In the genomic region with DNA sequence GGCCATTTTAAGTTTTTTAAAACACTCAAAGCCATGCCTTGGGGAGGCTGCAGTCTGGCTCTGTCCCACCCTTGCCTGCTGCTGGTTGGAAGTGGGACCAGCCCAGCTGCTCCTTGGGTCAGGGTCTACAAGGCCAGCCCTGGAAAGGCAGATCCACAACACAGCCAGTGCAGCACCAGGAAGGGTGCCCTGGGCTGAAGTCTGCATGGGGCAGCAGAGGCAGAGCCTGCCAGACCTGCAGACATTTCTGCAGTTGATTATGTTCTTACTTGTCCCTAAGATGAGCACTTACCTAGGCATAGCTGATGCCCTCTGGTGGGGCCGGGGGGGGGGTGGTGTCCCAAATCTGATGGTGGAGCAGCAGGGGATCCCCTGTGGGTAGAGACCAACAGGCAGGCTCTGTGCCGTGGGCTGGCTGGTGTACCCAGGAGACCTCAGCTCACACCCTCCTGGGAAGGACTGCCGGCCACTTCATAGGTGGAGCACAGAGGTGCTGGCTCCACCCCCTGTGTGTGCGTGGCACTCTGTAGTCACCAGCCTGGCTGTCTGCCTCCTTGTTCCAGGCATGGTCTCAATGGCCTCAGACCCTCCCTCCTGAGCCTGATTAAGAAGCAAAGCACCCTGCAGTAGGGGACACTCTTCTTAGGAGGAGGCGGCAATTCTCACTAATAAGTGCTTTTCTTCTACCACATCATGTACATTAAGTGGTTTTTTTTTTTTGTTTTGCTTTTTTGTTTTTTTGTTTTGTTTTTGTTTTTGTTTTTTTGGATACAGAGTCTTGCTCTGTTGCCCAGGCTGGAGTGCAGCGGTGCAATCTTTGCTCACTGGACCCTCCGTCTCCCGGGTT, we compare ENCODE assay signal across 1 cellular context.
TF ChIP-seq lines count a peak whose summit lies in the region.

No MANE protein-coding gene starts in this region.

TF ChIP-seq in GM23338, 12 proteins besides CTCF, POLR2A, EP300 and RAD21 (continued from another document):
- TF ChIP-seq, protein P1, sequence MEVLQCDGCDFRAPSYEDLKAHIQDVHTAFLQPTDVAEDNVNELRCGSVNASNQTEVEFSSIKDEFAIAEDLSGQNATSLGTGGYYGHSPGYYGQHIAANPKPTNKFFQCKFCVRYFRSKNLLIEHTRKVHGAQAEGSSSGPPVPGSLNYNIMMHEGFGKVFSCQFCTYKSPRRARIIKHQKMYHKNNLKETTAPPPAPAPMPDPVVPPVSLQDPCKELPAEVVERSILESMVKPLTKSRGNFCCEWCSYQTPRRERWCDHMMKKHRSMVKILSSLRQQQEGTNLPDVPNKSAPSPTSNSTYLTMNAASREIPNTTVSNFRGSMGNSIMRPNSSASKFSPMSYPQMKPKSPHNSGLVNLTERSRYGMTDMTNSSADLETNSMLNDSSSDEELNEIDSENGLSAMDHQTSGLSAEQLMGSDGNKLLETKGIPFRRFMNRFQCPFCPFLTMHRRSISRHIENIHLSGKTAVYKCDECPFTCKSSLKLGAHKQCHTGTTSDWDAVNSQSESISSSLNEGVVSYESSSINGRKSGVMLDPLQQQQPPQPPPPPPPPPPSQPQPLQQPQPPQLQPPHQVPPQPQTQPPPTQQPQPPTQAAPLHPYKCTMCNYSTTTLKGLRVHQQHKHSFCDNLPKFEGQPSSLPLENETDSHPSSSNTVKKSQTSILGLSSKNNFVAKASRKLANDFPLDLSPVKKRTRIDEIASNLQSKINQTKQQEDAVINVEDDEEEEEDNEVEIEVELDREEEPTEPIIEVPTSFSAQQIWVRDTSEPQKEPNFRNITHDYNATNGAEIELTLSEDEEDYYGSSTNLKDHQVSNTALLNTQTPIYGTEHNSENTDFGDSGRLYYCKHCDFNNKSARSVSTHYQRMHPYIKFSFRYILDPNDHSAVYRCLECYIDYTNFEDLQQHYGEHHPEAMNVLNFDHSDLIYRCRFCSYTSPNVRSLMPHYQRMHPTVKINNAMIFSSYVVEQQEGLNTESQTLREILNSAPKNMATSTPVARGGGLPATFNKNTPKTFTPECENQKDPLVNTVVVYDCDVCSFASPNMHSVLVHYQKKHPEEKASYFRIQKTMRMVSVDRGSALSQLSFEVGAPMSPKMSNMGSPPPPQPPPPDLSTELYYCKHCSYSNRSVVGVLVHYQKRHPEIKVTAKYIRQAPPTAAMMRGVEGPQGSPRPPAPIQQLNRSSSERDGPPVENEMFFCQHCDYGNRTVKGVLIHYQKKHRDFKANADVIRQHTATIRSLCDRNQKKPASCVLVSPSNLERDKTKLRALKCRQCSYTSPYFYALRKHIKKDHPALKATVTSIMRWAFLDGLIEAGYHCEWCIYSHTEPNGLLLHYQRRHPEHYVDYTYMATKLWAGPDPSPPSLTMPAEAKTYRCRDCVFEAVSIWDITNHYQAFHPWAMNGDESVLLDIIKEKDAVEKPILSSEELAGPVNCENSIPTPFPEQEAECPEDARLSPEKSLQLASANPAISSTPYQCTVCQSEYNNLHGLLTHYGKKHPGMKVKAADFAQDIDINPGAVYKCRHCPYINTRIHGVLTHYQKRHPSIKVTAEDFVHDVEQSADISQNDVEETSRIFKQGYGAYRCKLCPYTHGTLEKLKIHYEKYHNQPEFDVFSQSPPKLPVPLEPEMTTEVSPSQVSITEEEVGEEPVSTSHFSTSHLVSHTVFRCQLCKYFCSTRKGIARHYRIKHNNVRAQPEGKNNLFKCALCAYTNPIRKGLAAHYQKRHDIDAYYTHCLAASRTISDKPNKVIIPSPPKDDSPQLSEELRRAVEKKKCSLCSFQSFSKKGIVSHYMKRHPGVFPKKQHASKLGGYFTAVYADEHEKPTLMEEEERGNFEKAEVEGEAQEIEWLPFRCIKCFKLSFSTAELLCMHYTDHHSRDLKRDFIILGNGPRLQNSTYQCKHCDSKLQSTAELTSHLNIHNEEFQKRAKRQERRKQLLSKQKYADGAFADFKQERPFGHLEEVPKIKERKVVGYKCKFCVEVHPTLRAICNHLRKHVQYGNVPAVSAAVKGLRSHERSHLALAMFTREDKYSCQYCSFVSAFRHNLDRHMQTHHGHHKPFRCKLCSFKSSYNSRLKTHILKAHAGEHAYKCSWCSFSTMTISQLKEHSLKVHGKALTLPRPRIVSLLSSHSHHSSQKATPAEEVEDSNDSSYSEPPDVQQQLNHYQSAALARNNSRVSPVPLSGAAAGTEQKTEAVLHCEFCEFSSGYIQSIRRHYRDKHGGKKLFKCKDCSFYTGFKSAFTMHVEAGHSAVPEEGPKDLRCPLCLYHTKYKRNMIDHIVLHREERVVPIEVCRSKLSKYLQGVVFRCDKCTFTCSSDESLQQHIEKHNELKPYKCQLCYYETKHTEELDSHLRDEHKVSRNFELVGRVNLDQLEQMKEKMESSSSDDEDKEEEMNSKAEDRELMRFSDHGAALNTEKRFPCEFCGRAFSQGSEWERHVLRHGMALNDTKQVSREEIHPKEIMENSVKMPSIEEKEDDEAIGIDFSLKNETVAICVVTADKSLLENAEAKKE (CRISPR knock-in tag; IDR thresholded peaks at IDR 0.05) = no peak
- no peak for TF ChIP-seq ZNF331 (CRISPR knock-in tag; IDR thresholded peaks at IDR 0.05; ENCODE audit: low read depth)
- TF ChIP-seq EZH2phosphoT487 (IDR thresholded peaks at IDR 0.05; ENCODE audit: unreplicated experiment) = no peak
